Comparison of ENCODE assay signal across 27 cellular contexts in the genomic region with DNA sequence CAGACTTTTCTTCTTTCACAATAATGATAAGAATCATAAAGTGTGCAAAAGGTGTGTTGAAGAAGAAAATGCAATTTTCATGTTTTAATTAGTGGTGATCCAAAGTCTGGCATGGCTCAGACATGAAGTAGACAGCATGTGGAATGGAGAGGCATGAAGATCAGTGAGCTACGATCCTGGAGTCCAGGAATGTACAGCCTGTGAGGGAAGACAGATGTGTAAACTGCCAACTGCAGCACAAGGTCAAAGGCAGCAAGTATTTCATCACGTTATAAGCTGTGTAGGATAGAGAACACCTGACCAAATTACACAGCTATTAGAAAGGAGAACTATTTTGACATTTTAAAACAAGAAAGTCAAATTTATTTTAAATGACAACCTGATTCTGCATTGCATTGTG.
"Had no signal": no experiment of that assay in that cellular context is flagged by ENCODE, and none has a peak within 500 bp of the region (broad histone marks: within the 10 kb centered on the region; RNA-seq: fewer than 3 reads in every experiment).

No MANE protein-coding gene starts in this region.

- H2AFZ ChIP-seq: hepatocyte, neural progenitor cell had no signal

- H3K36me3 ChIP-seq: heart right ventricle, left lung, lower lobe of right lung, neural progenitor cell, neutrophil, ovary, right atrium auricular region, right lobe of liver, tibial nerve had no signal

- H3K27me3 Mint-ChIP-seq: stimulated activated memory B cell treated with anti-CD40 and anti-IgM and Interleukin-4, amounts not matched to agents 10 μg/mL and 1 μg/mL and 100 μg/mL, for 72 hours had no signal

- H3K4me2 ChIP-seq: hepatocyte, neural progenitor cell, smooth muscle cell had no signal

- H3K4me1 Mint-ChIP-seq: natural killer cell; nephron progenitor cell; neural progenitor cell; stimulated activated naive CD8-positive, alpha-beta T cell treated with anti-CD3 and anti-CD28 coated beads, Interleukin-15, amount 100 ng/mL, for 72 hours had no signal

- H3K9me3 ChIP-seq: left lung, lower lobe of right lung, neutrophil, ovary, right atrium auricular region, right lobe of liver, tibial nerve had no signal

- H3K27ac Mint-ChIP-seq: natural killer cell; nephron progenitor cell; neural progenitor cell; progenitor cell of endocrine pancreas; stimulated activated memory B cell treated with anti-CD40 and anti-IgM and Interleukin-4, amounts not matched to agents 10 μg/mL and 1 μg/mL and 100 μg/mL, for 72 hours; stimulated activated naive CD8-positive, alpha-beta T cell treated with anti-CD3 and anti-CD28 coated beads, Interleukin-15, amount 100 ng/mL, for 72 hours; type B pancreatic cell had no signal

- H3K79me2 ChIP-seq: hepatocyte had no signal

- H3K27ac ChIP-seq: heart right ventricle, hepatocyte, left lung, lower lobe of right lung, neural progenitor cell, neutrophil, ovary, right atrium auricular region, right lobe of liver, tibial nerve had no signal

- ATAC-seq: heart right ventricle; left lung; lower lobe of right lung; natural killer cell; right lobe of liver; stimulated activated memory B cell treated with anti-CD40 and anti-IgM and Interleukin-4, amounts not matched to agents 10 μg/mL and 1 μg/mL and 100 μg/mL, for 72 hours; stimulated activated naive CD8-positive, alpha-beta T cell treated with anti-CD3 and anti-CD28 coated beads, Interleukin-15, amount 100 ng/mL, for 72 hours had no signal

- H3K4me1 ChIP-seq: heart right ventricle, left lung, lower lobe of right lung, neural progenitor cell, right atrium auricular region, right lobe of liver had no signal

- H3K4me3 Mint-ChIP-seq: natural killer cell; nephron progenitor cell; neural progenitor cell; stimulated activated memory B cell treated with anti-CD40 and anti-IgM and Interleukin-4, amounts not matched to agents 10 μg/mL and 1 μg/mL and 100 μg/mL, for 72 hours; stimulated activated naive CD8-positive, alpha-beta T cell treated with anti-CD3 and anti-CD28 coated beads, Interleukin-15, amount 100 ng/mL, for 72 hours; type B pancreatic cell had no signal

- H3K9me3 Mint-ChIP-seq: type B pancreatic cell had no signal

- DNase-seq: heart right ventricle; islet precursor cell; left lung; lower lobe of right lung; mammary epithelial cell; mesenchymal stem cell; natural killer cell; nephron progenitor cell; occipital lobe; ovary; right lobe of liver; stimulated activated CD4-positive, alpha-beta T cell treated with anti-CD3 and anti-CD28 coated beads, Interleukin-1b, Interleukin-23, amount 100 ng/mL, for 48 hours; stimulated activated CD4-positive, alpha-beta T cell treated with anti-CD3 and anti-CD28 coated beads, Interleukin-2, amount 100 ng/mL, for 48 hours; stimulated activated CD4-positive, alpha-beta T cell treated with anti-CD3 and anti-CD28 coated beads, Interleukin-4, amount 100 ng/mL, for 4 hours; stimulated activated CD8-positive, alpha-beta memory T cell treated with anti-CD3 and anti-CD28 coated beads, Interleukin-4, amount 100 ng/mL, for 48 hours; stimulated activated naive CD4-positive, alpha-beta T cell treated with Interleukin-2 at 50 U/mL for 16 hours; stimulated activated naive CD8-positive, alpha-beta T cell treated with anti-CD3 and anti-CD28 coated beads, Interleukin-15, amount 100 ng/mL, for 72 hours; substantia nigra had no signal

- H3K36me3 Mint-ChIP-seq: natural killer cell, neural progenitor cell, type B pancreatic cell had no signal

- H3K4me3 ChIP-seq: heart right ventricle, hepatocyte, left lung, lower lobe of right lung, neural progenitor cell, ovary, right atrium auricular region, right lobe of liver, smooth muscle cell, tibial nerve had no signal

- H3K27me3 ChIP-seq: hepatocyte, left lung, neural progenitor cell, neutrophil, ovary, right atrium auricular region, right lobe of liver, tibial nerve had no signal
